Comparison of ENCODE assay signal across 8 cellular contexts in the genomic region with DNA sequence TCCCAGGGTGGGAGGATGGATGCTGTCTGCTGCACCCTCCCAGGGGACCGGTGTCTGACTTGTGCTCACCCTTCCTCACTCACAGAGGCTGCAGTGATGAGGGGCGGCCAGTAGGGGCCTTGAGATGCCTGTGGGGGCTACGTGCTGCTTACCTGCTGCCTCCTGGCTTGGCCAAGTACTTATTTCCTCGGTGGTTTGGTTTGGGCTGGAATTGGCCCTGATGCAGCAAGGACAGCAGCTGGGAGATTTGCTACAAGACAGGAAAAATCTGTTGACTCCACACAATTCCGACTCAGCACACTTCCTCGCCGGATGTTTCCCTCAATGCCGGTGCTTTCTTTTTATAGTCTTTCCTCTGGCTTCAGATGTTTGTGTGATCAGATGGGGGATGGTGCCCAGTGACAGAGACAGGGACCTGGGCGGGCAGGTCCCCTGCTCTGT. TPM values are rescaled to one million over a fixed set of nuclear protein-coding genes. Genes with fewer than 3 reads are reported as not detected.
DNase-seq lines count a peak whose midpoint lies in the region; ATAC-seq and TF ChIP-seq lines count a peak whose summit lies in the region.

No MANE protein-coding gene starts in this region.

- H3K36me3 ChIP-seq in WERI-Rb-1, result no peaks in the 10 kb centered on the region

- no peak overlapping the region for H3K27ac Mint-ChIP-seq in type B pancreatic cell

- no peaks in the 10 kb centered on the region for H3K9me3 Mint-ChIP-seq in type B pancreatic cell

- no peak overlapping the region for H3K4me3 Mint-ChIP-seq in type B pancreatic cell

- H3K27me3 Mint-ChIP-seq in type B pancreatic cell, result peaks cover 5% of the 10 kb centered on the region

- intact Hi-C loops in posterior vena cava (cut with DNase I), result no loop called here

- H3K4me3 ChIP-seq in WERI-Rb-1 (ENCODE audit: low read depth, low read length), result no peak overlapping the region
- H3K4me3 ChIP-seq in fibroblast of villous mesenchyme (ENCODE audit: low read depth, low read length), result no peak overlapping the region

- TF ChIP-seq CTCF in WERI-Rb-1 (IDR thresholded peaks at IDR 0.05; ENCODE audit: low read depth, low read length) (peak; percentile 81), fibroblast of villous mesenchyme (IDR thresholded peaks at IDR 0.05; ENCODE audit: insufficient read depth, low read depth, low read length) (peak; percentile 58), type B pancreatic cell (conservative IDR thresholded peaks at IDR 0.05) (peak; percentile 69)

- no peak overlapping the region for H3K27ac ChIP-seq in WERI-Rb-1

- ATAC-seq in HG02938 (IDR thresholded peaks at IDR 0.05; ENCODE audit: unreplicated experiment), result peak; percentile 95
- ATAC-seq in HG02970 (IDR thresholded peaks at IDR 0.05; ENCODE audit: low FRiP score, unreplicated experiment), result no peak

- H3K36me3 Mint-ChIP-seq in type B pancreatic cell, result no peaks in the 10 kb centered on the region

- H3K27me3 ChIP-seq in WERI-Rb-1 (ENCODE audit: insufficient read depth, low read depth, severe bottlenecking), result no peaks in the 10 kb centered on the region

- peaks cover 6% of the 10 kb centered on the region for H3K4me1 Mint-ChIP-seq in type B pancreatic cell (ENCODE audit: unreplicated experiment)

- DNase-seq in NCI-H82 (lab: John Stamatoyannopoulos, UW) (peak; percentile 67), NCI-H82 treated with DMSO at 0.1 percent for 48 hours (lab: John Stamatoyannopoulos, UW; ENCODE audit: unreplicated experiment) (no peak), WERI-Rb-1 (peak; percentile 59), fibroblast of villous mesenchyme (ENCODE audit: low read depth) (no peak), type B pancreatic cell (ENCODE audit: extremely low spot score, unreplicated experiment) (no peak), posterior vena cava (ENCODE audit: low spot score) (no peak)

- no peaks in the 10 kb centered on the region for H3K9me3 ChIP-seq in WERI-Rb-1 (ENCODE audit: severe bottlenecking)

RNA-seq across cellular contexts. Expression of a gene that starts 6.6 kb away (rescaled TPM):
- total RNA-seq in fibroblast of villous mesenchyme (under 0.01 TPM in 1 of 2 replicates, not detected in the other), type B pancreatic cell (ENCODE audit: low replicate concordance) (not detected in 2 replicates), posterior vena cava (1 to 10 TPM; 8.7 to 9.3 TPM)

RNA-seq across cellular contexts. Expression of a gene that starts 17.5 kb away (rescaled TPM):
- total RNA-seq in fibroblast of villous mesenchyme (56.7 and 76.9 TPM in 2 replicates), type B pancreatic cell (ENCODE audit: low replicate concordance) (39.8 and 59.2 TPM in 2 replicates), posterior vena cava (10 to 100 TPM; 59.3 to 61.2 TPM)

RNA-seq across cellular contexts. Expression of a gene that starts 27.7 kb away (rescaled TPM):
- total RNA-seq in fibroblast of villous mesenchyme, result 34.1 and 40.6 TPM in 2 replicates
- total RNA-seq in type B pancreatic cell (ENCODE audit: low replicate concordance), result 45.7 and 67.9 TPM in 2 replicates
- total RNA-seq in posterior vena cava, result 10 to 100 TPM; 46.4 to 49.6 TPM

Comparison
In these comparisons a context has a peak if more than half of its experiments do, and no peak if none do; other contexts are left out.
1. DNase-seq: peak in NCI-H82 (single experiment) and WERI-Rb-1 (single experiment); none in NCI-H82 treated with DMSO at 0.1 percent for 48 hours (single experiment), fibroblast of villous mesenchyme (single experiment), type B pancreatic cell (single experiment) and posterior vena cava (single experiment).
2. Peak in every context shown above with its lines, with median percentiles within 50 percentile points of each other: CTCF ChIP-seq.